8 cellular contexts compared by ENCODE assay signal in the genomic region with DNA sequence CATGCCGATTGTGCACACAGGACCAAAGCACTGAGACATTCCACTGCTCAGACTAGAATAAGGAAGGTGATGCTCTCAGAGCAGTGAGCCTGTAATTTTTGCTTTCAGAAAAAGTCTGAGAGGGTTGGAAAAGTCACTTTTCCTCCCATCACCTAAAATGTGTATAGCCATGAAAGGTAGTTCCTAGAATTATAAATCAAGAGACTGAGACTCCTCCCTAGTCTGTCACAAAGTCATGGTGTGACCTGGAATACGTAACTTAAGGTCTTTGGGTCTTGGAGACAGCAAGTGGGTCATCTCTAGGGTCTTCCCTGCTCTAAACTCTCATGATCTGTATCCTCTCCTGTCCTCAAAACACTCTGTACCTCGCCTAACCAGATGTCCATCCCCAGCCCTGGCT. TPM values are rescaled to one million over a fixed set of nuclear protein-coding genes. Genes with fewer than 3 reads are reported as not detected.
"Had no signal": no experiment of that assay in that cellular context is flagged by ENCODE, and none has a peak within 500 bp of the region (broad histone marks: within the 10 kb centered on the region; RNA-seq: fewer than 3 reads in every experiment).

No MANE protein-coding gene starts in this region.

- FAIRE-seq: HepG2, HTR-8/SVneo had no signal

- H3K27ac Mint-ChIP-seq: IgD-negative memory B cell had no signal

- H3K9me3 Mint-ChIP-seq: IgD-negative memory B cell had no signal

- H3K4me1 Mint-ChIP-seq: IgD-negative memory B cell had no signal

- ATAC-seq: HepG2 had no signal

- H3K27ac ChIP-seq: HL-60, KMS-11 had no signal

- DNase-seq: IMR-90, KBM-7, KG1 had no signal

- H3K9ac ChIP-seq: KMS-11 had no signal

- H3K4me2 ChIP-seq: KMS-11 had no signal

- H3K36me3 Mint-ChIP-seq: IgD-negative memory B cell had no signal

- H3K4me3 Mint-ChIP-seq: IgD-negative memory B cell had no signal

RNA-seq across cellular contexts. Expression of a gene that starts 16.9 kb away (rescaled TPM):
- polyA plus RNA-seq: HepG2, IgD-negative memory B cell had no signal
